ENCODE assay signal across 27 cellular contexts in genomic region chr1:207224666-207225065, GRCh38.
"Had no signal": no experiment of that assay in that cellular context is flagged by ENCODE, and none has a peak within 500 bp of the region (broad histone marks: within the 10 kb centered on the region; RNA-seq: fewer than 3 reads in every experiment).

No MANE protein-coding gene starts in this region.

- H3K9me3 ChIP-seq: stomach, suprapubic skin, testis, thoracic aorta, thyroid gland, tibial artery, tibial nerve, transverse colon, upper lobe of left lung, upper lobe of right lung, uterus, vagina had no signal

- ATAC-seq: stimulated activated effector memory CD8-positive, alpha-beta T cell treated with anti-CD3 and anti-CD28 coated beads, Interleukin-12 subunit alpha, Interleukin-12 subunit beta, amount 100 ng/mL, for 72 hours; stimulated activated memory B cell treated with anti-CD40 and anti-IgM and Interleukin-4, amounts not matched to agents 10 μg/mL and 1 μg/mL and 100 μg/mL, for 72 hours; stimulated activated naive B cell treated with anti-CD40 and anti-IgM and Interleukin-4, amounts not matched to agents 10 μg/mL and 1 μg/mL and 100 μg/mL, for 72 hours; stimulated activated naive CD8-positive, alpha-beta T cell treated with anti-CD3 and anti-CD28 coated beads, Interleukin-15, amount 100 ng/mL, for 72 hours; stimulated activated naive CD8-positive, alpha-beta T cell treated with anti-CD3 and anti-CD28 coated beads, Interleukin-15, Interleukin-2, amounts not matched to agents 100 U/mL and 50 U/mL, for 24 hours; upper lobe of right lung had no signal

- H3K4me3 ChIP-seq: stomach, suprapubic skin, testis, thoracic aorta, thyroid gland, tibial artery, tibial nerve, transverse colon, upper lobe of left lung, upper lobe of right lung, uterus, vagina had no signal

- H3K4me1 ChIP-seq: stomach, suprapubic skin, testis, tibial nerve, transverse colon, upper lobe of right lung, uterus, vagina had no signal

- H3K36me3 ChIP-seq: stomach, suprapubic skin, thoracic aorta, thyroid gland, tibial artery, tibial nerve, transverse colon, upper lobe of left lung, upper lobe of right lung, uterus, vagina had no signal

- DNase-seq: stimulated activated CD4-positive, alpha-beta T cell treated with anti-CD3 and anti-CD28 coated beads, Interleukin-2, amount 100 ng/mL, for 48 hours; stimulated activated CD4-positive, alpha-beta T cell treated with anti-CD3 and anti-CD28 coated beads, Interleukin-4, amount 100 ng/mL, for 1 hour; stimulated activated CD4-positive, alpha-beta T cell treated with anti-CD3 and anti-CD28 coated beads, Interleukin-4, amount 100 ng/mL, for 24 hours; stimulated activated CD4-positive, alpha-beta T cell treated with anti-CD3 and anti-CD28 coated beads, Interleukin-4, amount 100 ng/mL, for 4 hours; stimulated activated CD8-positive, alpha-beta memory T cell treated with anti-CD3 and anti-CD28 coated beads, Interleukin-4, amount 100 ng/mL, for 48 hours; stimulated activated naive B cell treated with anti-CD40 and anti-IgM and Interleukin-4, amounts not matched to agents 10 μg/mL and 1 μg/mL and 100 μg/mL, for 72 hours; stimulated activated naive CD4-positive, alpha-beta T cell; stimulated activated naive CD4-positive, alpha-beta T cell treated with Interleukin-2 at 50 U/mL for 16 hours; stimulated activated naive CD8-positive, alpha-beta T cell treated with anti-CD3 and anti-CD28 coated beads, Interleukin-15, amount 100 ng/mL, for 72 hours; stimulated activated naive CD8-positive, alpha-beta T cell treated with anti-CD3 and anti-CD28 coated beads, Interleukin-15, Interleukin-2, amounts not matched to agents 100 U/mL and 50 U/mL, for 24 hours; stomach; substantia nigra; testis; thyroid gland; tibial artery; transverse colon; trophoblast cell; upper lobe of left lung; upper lobe of right lung; uterus had no signal

- H3K27ac ChIP-seq: stomach, suprapubic skin, testis, thoracic aorta, thyroid gland, tibial artery, tibial nerve, transverse colon, upper lobe of left lung, upper lobe of right lung, uterus, vagina had no signal

- H3K27me3 ChIP-seq: stomach, suprapubic skin, testis, thyroid gland, tibial artery, tibial nerve, transverse colon, upper lobe of left lung, upper lobe of right lung, uterus, vagina had no signal

- FAIRE-seq: urothelium cell line had no signal
